Comparison of ENCODE assay signal across 8 cellular contexts in the genomic region with DNA sequence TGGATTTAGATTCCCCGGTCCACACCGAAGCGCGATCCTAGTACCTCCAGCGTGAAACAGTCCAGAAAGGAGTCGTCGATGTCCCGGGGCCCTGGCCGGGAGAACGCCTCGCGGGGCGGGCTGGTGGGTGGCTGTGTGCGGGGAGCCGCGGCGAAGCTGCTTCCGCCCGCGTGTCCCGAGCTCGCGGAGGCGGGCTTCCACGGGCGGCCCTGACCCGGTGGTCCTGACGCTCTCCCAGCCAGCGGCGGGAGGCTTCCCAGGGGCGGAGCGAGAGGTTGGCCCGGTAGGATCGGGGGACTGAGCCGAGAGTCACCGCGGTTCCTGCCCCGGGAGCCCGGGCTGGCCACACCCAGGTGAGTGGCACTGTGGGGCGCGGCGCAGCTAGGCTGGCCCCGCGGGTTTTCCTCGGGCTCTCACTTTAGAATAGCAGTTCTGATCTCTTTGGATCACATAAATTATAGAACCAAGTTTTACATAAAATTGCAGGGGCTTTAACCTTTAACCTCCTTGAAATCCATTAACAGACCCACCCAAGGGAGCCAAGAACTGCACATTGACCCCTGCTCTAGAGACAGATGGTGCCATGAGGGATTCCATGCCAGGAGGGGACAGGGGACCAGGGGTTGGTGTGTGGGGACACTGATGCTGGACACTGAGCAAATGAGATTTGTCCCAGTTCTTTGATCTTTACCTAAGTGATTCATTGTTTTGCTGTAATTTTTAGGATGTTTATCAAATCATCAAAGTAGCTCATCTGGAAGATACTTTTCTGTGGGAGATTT. TPM values are rescaled to one million over a fixed set of nuclear protein-coding genes. Genes with fewer than 3 reads are reported as not detected.
DNase-seq lines count a peak whose midpoint lies in the region; ATAC-seq and TF ChIP-seq lines count a peak whose summit lies in the region.

No MANE protein-coding gene starts in this region.

- peak overlapping the region; percentile 7 for H3K9ac ChIP-seq in mucosa of stomach (ENCODE audit: low read length)

- in situ Hi-C loops in ACHN (cut with HindIII; ENCODE audit: low pct_ligation_motif_present, low pct_unique_long_range_greater_than_20kb, low sequenced_read_pairs) = no loop called here
- in situ Hi-C loops in Panc1 (cut with HindIII; ENCODE audit: low pct_unique_long_range_greater_than_20kb, low sequenced_read_pairs) = no loop called here

- intact Hi-C loops in Panc1 (cut with micrococcal nuclease; ENCODE audit: unreplicated experiment) = no loop called here

- 0 out of 2 replicates have a peak, but pooled peaks cover 2% of the 10 kb centered on the region for H3K4me1 ChIP-seq in Panc1 (ENCODE audit: control insufficient read depth, insufficient read depth, low read length)
- H3K4me1 ChIP-seq in mucosa of stomach (ENCODE audit: control insufficient read depth, insufficient read depth, low read length) = peaks cover 3% of the 10 kb centered on the region

- CTCF ChIA-PET in Panc1 (lab: Charles Lee) = no interaction called here

- H3K27me3 ChIP-seq in Panc1 (ENCODE audit: control insufficient read depth, insufficient read depth, low read length) (no peaks in the 10 kb centered on the region), mucosa of stomach (ENCODE audit: control insufficient read depth, insufficient read depth, low read length) (peaks cover 53% of the 10 kb centered on the region)

- ATAC-seq in Panc1 (peak; percentile 96), HG03139 (IDR thresholded peaks at IDR 0.05; ENCODE audit: unreplicated experiment) (no peak), HG02763 (IDR thresholded peaks at IDR 0.05; ENCODE audit: unreplicated experiment) (no peak), HG03442 (IDR thresholded peaks at IDR 0.05; ENCODE audit: unreplicated experiment) (no peak), HG03520 (IDR thresholded peaks at IDR 0.05; ENCODE audit: unreplicated experiment) (no peak)
- ATAC-seq in effector memory CD8-positive, alpha-beta T cell (replicated peaks) = peak; percentile 54

- H3K4me1 Mint-ChIP-seq in effector memory CD8-positive, alpha-beta T cell (ENCODE audit: low read depth in 2 of 2) = peaks cover 0 to 3% of the 10 kb centered on the region in 2 donors

- no peak for TF ChIP-seq CTCF in Panc1 (IDR thresholded peaks at IDR 0.05)

- H3K9me3 ChIP-seq in Panc1 (ENCODE audit: control insufficient read depth, insufficient read depth, low read depth, low read length) (no peaks in the 10 kb centered on the region), mucosa of stomach (ENCODE audit: control insufficient read depth, low read length) (no peaks in the 10 kb centered on the region)

- H3K4me3 ChIP-seq in Panc1 (ENCODE audit: low read depth in 2 of 2, low read length in 2 of 2) = peak overlapping the region; percentile 49 to 57
- no peak overlapping the region for H3K4me3 ChIP-seq in mucosa of stomach (ENCODE audit: low read length)

- H3K4me3 Mint-ChIP-seq in effector memory CD8-positive, alpha-beta T cell = peak overlapping the region in 1 of 2 donors; percentile 38

- peak overlapping the region; percentile 68 for H3K27ac ChIP-seq in Panc1 (ENCODE audit: low read length)

- H3K27me3 Mint-ChIP-seq in effector memory CD8-positive, alpha-beta T cell = peaks cover 72 to 73% of the 10 kb centered on the region in 2 donors

- POLR2A ChIA-PET in Panc1 (lab: Charles Lee) = no interaction called here

- DNase-seq in ACHN (peak; percentile 24), Panc1 (ENCODE audit: low read depth, low spot score) (no peak)
- no peak for DNase-seq in effector memory CD8-positive, alpha-beta T cell

- no TSS peak for BruUV-seq in Panc1 (replicated peaks; lab: Mats Ljungman, UMichigan)

- peaks cover 5% of the 10 kb centered on the region for H3K36me3 Mint-ChIP-seq in effector memory CD8-positive, alpha-beta T cell (ENCODE audit: insufficient read depth)

- no peak overlapping the region for H3K27ac Mint-ChIP-seq in effector memory CD8-positive, alpha-beta T cell

- H3K36me3 ChIP-seq in Panc1 (ENCODE audit: control insufficient read depth, insufficient read depth, low read length) (no peaks in the 10 kb centered on the region), mucosa of stomach (ENCODE audit: control insufficient read depth, insufficient read depth, low read length) (no peaks in the 10 kb centered on the region)

- H3K9me3 Mint-ChIP-seq in effector memory CD8-positive, alpha-beta T cell = no peaks in the 10 kb centered on the region

RNA-seq across cellular contexts. Expression of a gene that starts 29.2 kb away (rescaled TPM):
- total RNA-seq in Panc1 (2021; ENCODE audit: unreplicated experiment) = 3.1 TPM
- 0.90 TPM for polyA plus RNA-seq in Panc1 (2012; ENCODE audit: insufficient read length)

Comparison
In these comparisons a context has a peak if more than half of its experiments do, and no peak if none do; other contexts are left out.
1. ATAC-seq: peak in Panc1 (single experiment) and effector memory CD8-positive, alpha-beta T cell (single experiment); none in HG03139 (single experiment), HG02763 (single experiment), HG03442 (single experiment) and HG03520 (single experiment).